Comparison of ENCODE assay signal across 8 cellular contexts in the genomic region with DNA sequence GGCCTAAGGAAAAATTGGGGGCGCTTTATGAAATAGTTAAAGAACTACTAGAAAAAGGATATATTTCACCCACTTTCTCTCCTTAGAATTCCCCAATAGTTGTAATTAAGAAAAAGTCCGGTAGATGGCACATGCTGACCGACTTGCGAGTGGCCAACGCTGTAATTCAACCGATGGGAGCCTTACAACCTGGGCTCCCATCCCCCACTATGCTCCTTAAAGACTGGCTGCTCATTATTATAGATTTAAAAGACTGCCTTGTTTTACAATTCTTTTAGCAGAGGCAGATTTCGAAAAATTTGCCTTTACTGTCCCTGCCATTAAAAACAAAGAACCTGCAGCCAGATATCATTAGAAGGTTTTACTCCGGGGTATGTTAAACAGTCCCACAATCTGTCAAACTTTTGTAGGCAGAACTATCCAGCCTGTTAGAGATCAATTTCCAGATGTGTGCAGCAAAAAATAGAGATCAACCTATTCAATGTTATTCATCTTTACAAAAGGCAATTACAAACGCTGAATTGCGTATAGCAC. TPM values are rescaled to one million over a fixed set of nuclear protein-coding genes. Genes with fewer than 3 reads are reported as not detected.
DNase-seq lines count a peak whose midpoint lies in the region; TF ChIP-seq lines count a peak whose summit lies in the region.

No MANE protein-coding gene starts in this region.

- H3K36me3 ChIP-seq in GM06990 (ENCODE audit: control insufficient read depth, insufficient read depth, low read length), result no peaks in the 10 kb centered on the region
- no peaks in the 10 kb centered on the region for H3K36me3 ChIP-seq in left ventricle myocardium inferior
- H3K36me3 ChIP-seq in prostate gland, result no peaks in the 10 kb centered on the region

- TF ChIP-seq POLR2A in prostate gland (IDR thresholded peaks at IDR 0.05), result no peak

- no peak overlapping the region for H3K18ac ChIP-seq in H9 (ENCODE audit: insufficient read length, low read depth, low read length)

- no peak overlapping the region for H3K56ac ChIP-seq in H9 (ENCODE audit: insufficient read length, low read depth, low read length)

- no peaks in the 10 kb centered on the region for H3K79me1 ChIP-seq in H9 (ENCODE audit: insufficient read depth, low read depth, low read length, poor library complexity, severe bottlenecking)

- H3K14ac ChIP-seq in H9 (ENCODE audit: insufficient read depth, low read length), result no peak overlapping the region

- no peak overlapping the region for H2BK120ac ChIP-seq in H9 (ENCODE audit: low read depth, low read length, poor library complexity, severe bottlenecking)

- H3K27ac Mint-ChIP-seq in H9, result peak overlapping the region; percentile 65 to 98 (median 78); a peak in 4 of 7 replicates

- H3K4me3 Mint-ChIP-seq in H9, result peak overlapping the region; percentile 86 to 93

- H4K91ac ChIP-seq in H9 (ENCODE audit: insufficient read length, low read depth, low read length), result no peak overlapping the region

- no peak overlapping the region for H2BK15ac ChIP-seq in H9 (ENCODE audit: low read depth, low read length)

- H3K27me3 ChIP-seq in GM06990 (replicated peaks; ENCODE audit: control insufficient read depth, insufficient read depth, low read length) (no peaks in the 10 kb centered on the region), H9 (ENCODE audit: insufficient read depth, low read length) (no peaks in the 10 kb centered on the region), left ventricle myocardium inferior (ENCODE audit: low read depth) (peaks cover 2% of the 10 kb centered on the region), prostate gland (replicated peaks; ENCODE audit: insufficient read depth) (no peaks in the 10 kb centered on the region)

- H2AFZ ChIP-seq in H9 (ENCODE audit: low read length), result peak overlapping the region; percentile 61

- H3K9me3 ChIP-seq in H9 (ENCODE audit: control insufficient read depth, low read depth, low read length) (no peaks in the 10 kb centered on the region), left ventricle myocardium inferior (replicated peaks) (no peaks in the 10 kb centered on the region), prostate gland (no peaks in the 10 kb centered on the region)

- intact Hi-C loops in left ventricle myocardium inferior (cut with micrococcal nuclease) (loop anchor here (10.0 kb wide), 1 partner anchor 706 kb away; a partner anchor contains a TSS), prostate gland (cut with DNase I) (no loop called here)

- no peak overlapping the region for H2BK12ac ChIP-seq in H9 (ENCODE audit: insufficient read length, low read depth, low read length)

- H2BK20ac ChIP-seq in H9 (ENCODE audit: low read depth, low read length, poor library complexity, severe bottlenecking), result no peak overlapping the region

- H3T11ph ChIP-seq in H9 (ENCODE audit: low read length), result no peak overlapping the region

- no peaks in the 10 kb centered on the region for H4K20me1 ChIP-seq in H9 (ENCODE audit: control insufficient read depth, insufficient read depth, insufficient read length)

- DNase-seq in GM06990 (ENCODE audit: extremely low read depth, insufficient read length) (no peak), H9 (peak; percentile 58), M059J (ENCODE audit: low read depth) (peak; percentile 91), RPMI7951 (ENCODE audit: low read depth) (peak; percentile 78), amniotic stem cell (lab: John Stamatoyannopoulos, UW) (peak; percentile 76), left ventricle myocardium inferior (peak; percentile 23), prostate gland (ENCODE audit: low spot score) (peak; percentile 72), UCSD-AML1 (lab: John Stamatoyannopoulos, UW; ENCODE audit: unreplicated experiment) (no peak)

- peaks cover 13% of the 10 kb centered on the region; the same call in 1 of the 2 replicates for H3K27me3 Mint-ChIP-seq in H9 (ENCODE audit: low read depth)

- H3K4me1 ChIP-seq in H9 (ENCODE audit: insufficient read depth, low read length) (no peaks in the 10 kb centered on the region), left ventricle myocardium inferior (peaks cover 7% of the 10 kb centered on the region), prostate gland (replicated peaks) (no peaks in the 10 kb centered on the region)

- H3K4me1 Mint-ChIP-seq in H9, result peaks cover 12 to 17% of the 10 kb centered on the region in 2 experiments

- no peak overlapping the region for H4K5ac ChIP-seq in H9 (ENCODE audit: insufficient read length, low read depth, low read length)

- H3K9ac ChIP-seq in H9 (ENCODE audit: extremely low read depth, insufficient read length, low read length), result peak overlapping the region; percentile 76

- no peak overlapping the region for H2AK5ac ChIP-seq in H9 (ENCODE audit: insufficient read length, low read length)

- H4K8ac ChIP-seq in H9 (replicated peaks; ENCODE audit: insufficient read length, low read depth, low read length), result no peak overlapping the region

- peaks cover 8% of the 10 kb centered on the region for H3K23me2 ChIP-seq in H9 (ENCODE audit: insufficient read length, low read depth, low read length, poor library complexity, severe bottlenecking)

- H3K79me2 ChIP-seq in H9 (ENCODE audit: insufficient read depth, low read length), result no peaks in the 10 kb centered on the region

- H3K23ac ChIP-seq in H9 (ENCODE audit: insufficient read length, low read depth, low read length), result no peak overlapping the region

- no peak overlapping the region for H3K27ac ChIP-seq in H9 (ENCODE audit: insufficient read length, low read depth, low read length)
- H3K27ac ChIP-seq in left ventricle myocardium inferior (replicated peaks), result peak overlapping the region; percentile 66
- peak overlapping the region; percentile 76 to 79 for H3K27ac ChIP-seq in prostate gland

- H3K4ac ChIP-seq in H9 (ENCODE audit: low read depth, low read length), result no peak overlapping the region

- H3K9me3 Mint-ChIP-seq in H9, result no peaks in the 10 kb centered on the region

- peak overlapping the region; percentile 93 for H3K4me2 ChIP-seq in H9 (ENCODE audit: insufficient read depth, insufficient read length, low read length)

- H3K4me3 ChIP-seq in GM06990 (replicated peaks; ENCODE audit: low read depth, low read length) (peak overlapping the region; percentile 83), left ventricle myocardium inferior (peak overlapping the region; percentile 70), prostate gland (peak overlapping the region; percentile 34 to 51)

- H2BK5ac ChIP-seq in H9 (ENCODE audit: insufficient read length, low read length), result no peak overlapping the region

- peak; percentile 44 for TF ChIP-seq CTCF in GM06990 (IDR thresholded peaks at IDR 0.05; ENCODE audit: insufficient read depth, low read length, poor library complexity, severe bottlenecking)
- peak; percentile 88 for TF ChIP-seq CTCF in H9 (conservative IDR thresholded peaks at IDR 0.05)
- peak; percentile 82 for TF ChIP-seq CTCF in left ventricle myocardium inferior (IDR thresholded peaks at IDR 0.05; ENCODE audit: borderline replicate concordance)
- TF ChIP-seq CTCF in prostate gland (IDR thresholded peaks at IDR 0.05), result peak; percentile 45 to 83 (median 76)

- WGBS in H9 (ENCODE audit: extremely low coverage, insufficient read length, low lambda C conversion rate), result no CpG with 5 or more reads among the region's 10 CpGs
- 16% methylated on average over 10 of the region's 10 CpGs for WGBS in prostate gland

- H3K36me3 Mint-ChIP-seq in H9 (ENCODE audit: insufficient read depth in 1 of 3, low read depth in 3 of 3), result no peaks in the 10 kb centered on the region

RNA-seq across cellular contexts. Expression of a gene that starts 58.5 kb away (rescaled TPM):
- total RNA-seq in H9 (2021), result 14.8 and 17.7 TPM in 2 replicates
- 2.9 and 5.4 TPM in 2 replicates for total RNA-seq in M059J (2014; rRNA removed; shearing (Covaris generic))
- total RNA-seq in RPMI7951 (2014; rRNA removed; shearing (Covaris generic)), result 0.36 TPM in 1 of 2 replicates, not detected in the other
- 0.49 TPM for total RNA-seq in left ventricle myocardium inferior
- 10 to 100 TPM; 11.9 to 15.2 TPM for total RNA-seq in prostate gland

Comparison
In these comparisons a context has a peak if more than half of its experiments do, and no peak if none do; other contexts are left out.
1. DNase-seq: peak in H9 (single experiment), M059J (single experiment), RPMI7951 (single experiment), amniotic stem cell (single experiment), left ventricle myocardium inferior (single experiment) and prostate gland (single experiment); none in GM06990 (single experiment) and UCSD-AML1 (single experiment).
2. Peak in every context shown above with its lines, with median percentiles within 50 percentile points of each other: H3K4me3 ChIP-seq and CTCF ChIP-seq.